In genomic region chr3:17752851-17753250, GRCh38 we compare ENCODE assay signal across 14 cellular contexts. TPM values are rescaled to one million over a fixed set of nuclear protein-coding genes. Genes with fewer than 3 reads are reported as not detected.
DNase-seq lines count a peak whose midpoint lies in the region; ATAC-seq, FAIRE-seq and TF ChIP-seq lines count a peak whose summit lies in the region.
"Had no signal": no experiment of that assay in that cellular context is flagged by ENCODE, and none has a peak within 500 bp of the region (broad histone marks: within the 10 kb centered on the region; RNA-seq: fewer than 3 reads in every experiment).

No MANE protein-coding gene starts in this region.

- no peak for TF ChIP-seq RAD21 in K562 (CRISPR knock-in tag; conservative IDR thresholded peaks at IDR 0.05 in 1 of 2, IDR thresholded peaks at IDR 0.05 in 1 of 2)

- H4K20me1 ChIP-seq in GM23338 (replicated peaks; ENCODE audit: insufficient read depth) (no peaks in the 10 kb centered on the region), OCI-LY3 (ENCODE audit: insufficient read depth, low read length) (peaks cover 7% of the 10 kb centered on the region; the same call in 1 of the 2 replicates), K562 (replicated peaks; ENCODE audit: control insufficient read depth, insufficient read depth, low read length) (no peaks in the 10 kb centered on the region), hepatocyte (ENCODE audit: insufficient read depth, poor library complexity, severe bottlenecking) (no peaks in the 10 kb centered on the region)

- no peak overlapping the region for H3K4me3 ChIP-seq in GM23338
- H3K4me3 ChIP-seq in OCI-LY3 (ENCODE audit: low read length) = no peak overlapping the region
- no peak overlapping the region for H3K4me3 ChIP-seq in K562
- H3K4me3 ChIP-seq in suprapubic skin = no peak overlapping the region
- H3K4me3 ChIP-seq in hepatocyte = no peak overlapping the region
- H3K4me3 ChIP-seq: GM23248 had no signal

- ATAC-seq in GM23338 = no peak
- no peak for ATAC-seq in K562
- ATAC-seq: CD8-positive, alpha-beta T cell had no signal

- BruUV-seq in K562 (replicated peaks; lab: Mats Ljungman, UMichigan) = no TSS peak

- no peaks in the 10 kb centered on the region for H3F3A ChIP-seq in GM23338 (replicated peaks; ENCODE audit: low read depth)

- H2AFZ ChIP-seq in GM23338 (peak overlapping the region; percentile 69; the same call in 1 of the 2 replicates), OCI-LY3 (ENCODE audit: low read depth, low read length) (no peak overlapping the region), K562 (ENCODE audit: low read depth, low read length) (peak overlapping the region; percentile 78), hepatocyte (no peak overlapping the region)
- H2AFZ ChIP-seq: GM23248 had no signal

- no peaks in the 10 kb centered on the region for H3K27me3 Mint-ChIP-seq in GM23338 (ENCODE audit: insufficient read depth, low read depth, poor library complexity)

- FAIRE-seq in K562 (lab: Jason Lieb, UNC) = no peak
- FAIRE-seq: HTR-8/SVneo had no signal

- TF ChIP-seq EP300 in K562 (IDR thresholded peaks at IDR 0.05; ENCODE audit: low read length) (no peak), suprapubic skin (IDR thresholded peaks at IDR 0.05) (no peak)

- no peaks in the 10 kb centered on the region for H3K4me1 ChIP-seq in GM23338 (ENCODE audit: insufficient read depth)
- H3K4me1 ChIP-seq in OCI-LY3 (ENCODE audit: low read length) = peaks cover 49% of the 10 kb centered on the region
- H3K4me1 ChIP-seq in K562 (replicated peaks in 1 of 2; ENCODE audit: control insufficient read depth in 2 of 2, insufficient read depth in 2 of 2, low read length in 2 of 2) = peaks cover 3 to 16% of the 10 kb centered on the region in 2 experiments; a peak in 4 of 5 replicates
- peaks cover 4% of the 10 kb centered on the region for H3K4me1 ChIP-seq in suprapubic skin
- H3K4me1 ChIP-seq in hepatocyte (ENCODE audit: insufficient read depth) = no peaks in the 10 kb centered on the region

- H3K4me2 ChIP-seq in GM23338 (no peak overlapping the region), OCI-LY3 (ENCODE audit: low read length) (peak overlapping the region; percentile 9; the same call in 1 of the 2 replicates), K562 (ENCODE audit: insufficient read depth, low read length) (peak overlapping the region; percentile 36; the same call in 1 of the 2 replicates), hepatocyte (no peak overlapping the region)

- intact Hi-C loops in K562 (cut with micrococcal nuclease) = no loop called here

- no peaks in the 10 kb centered on the region for H3K9me3 Mint-ChIP-seq in GM23338
- H3K9me3 Mint-ChIP-seq: CD14-positive monocyte; CD8-positive, alpha-beta T cell had no signal

- H3K36me3 Mint-ChIP-seq in GM23338 (ENCODE audit: low read depth) = no peaks in the 10 kb centered on the region
- H3K36me3 Mint-ChIP-seq: CD14-positive monocyte; CD8-positive, alpha-beta T cell had no signal

- H3K36me3 ChIP-seq in GM23338 (ENCODE audit: insufficient read depth) = no peaks in the 10 kb centered on the region
- no peaks in the 10 kb centered on the region for H3K36me3 ChIP-seq in OCI-LY3 (replicated peaks; ENCODE audit: low read depth, low read length)
- no peaks in the 10 kb centered on the region for H3K36me3 ChIP-seq in K562 (ENCODE audit: control insufficient read depth, insufficient read depth, low read length)
- H3K36me3 ChIP-seq in suprapubic skin = no peaks in the 10 kb centered on the region
- H3K36me3 ChIP-seq in hepatocyte (replicated peaks; ENCODE audit: insufficient read depth, low read depth) = no peaks in the 10 kb centered on the region

- no peak overlapping the region for H3K4me3 Mint-ChIP-seq in GM23338
- H3K4me3 Mint-ChIP-seq: CD14-positive monocyte; CD8-positive, alpha-beta T cell had no signal

- in situ Hi-C loops in K562 (cut with MboI) = no loop called here

- TF ChIP-seq CTCF in GM23338 (conservative IDR thresholded peaks at IDR 0.05; ENCODE audit: low read depth in 2 of 2) (no peak), OCI-LY3 (IDR thresholded peaks at IDR 0.05; ENCODE audit: low read depth, low read length) (no peak), K562 (IDR thresholded peaks at IDR 0.05 in 2 of 3, conservative IDR thresholded peaks at IDR 0.05 in 1 of 3; ENCODE audit: insufficient read depth in 2 of 3, low read depth in 1 of 3, low read length in 3 of 3) (no peak), suprapubic skin (IDR thresholded peaks at IDR 0.05) (no peak), hepatocyte (IDR thresholded peaks at IDR 0.05; ENCODE audit: poor library complexity) (no peak)

- H3K9me3 ChIP-seq in OCI-LY3 (ENCODE audit: insufficient read depth, low read length) = no peaks in the 10 kb centered on the region
- no peaks in the 10 kb centered on the region for H3K9me3 ChIP-seq in K562 (replicated peaks; ENCODE audit: control insufficient read depth, insufficient read depth, low read depth, low read length)
- H3K9me3 ChIP-seq in suprapubic skin = no peaks in the 10 kb centered on the region
- no peaks in the 10 kb centered on the region for H3K9me3 ChIP-seq in hepatocyte (ENCODE audit: low read depth)

- H3K9me1 ChIP-seq in K562 (ENCODE audit: control insufficient read depth, insufficient read depth, low read length) = no peaks in the 10 kb centered on the region

- no peak overlapping the region for H3K9ac ChIP-seq in OCI-LY3 (ENCODE audit: low read length)
- H3K9ac ChIP-seq in K562 (ENCODE audit: insufficient read depth in 1 of 2, low read depth in 2 of 2, low read length in 2 of 2) = no peak overlapping the region
- H3K9ac ChIP-seq: GM23248 had no signal

- CTCF ChIA-PET in K562 (lab: Yijun Ruan, JAX; ENCODE audit: low intra/inter-chr PET ratio) = no interaction called here

- no peaks in the 10 kb centered on the region for H3K9me2 ChIP-seq in GM23338 (ENCODE audit: insufficient read depth)
- no peaks in the 10 kb centered on the region for H3K9me2 ChIP-seq in hepatocyte (replicated peaks; ENCODE audit: insufficient read depth)

- H3K79me2 ChIP-seq in GM23338 (replicated peaks; ENCODE audit: insufficient read depth) = no peaks in the 10 kb centered on the region
- no peaks in the 10 kb centered on the region for H3K79me2 ChIP-seq in OCI-LY3 (ENCODE audit: low read length)
- no peaks in the 10 kb centered on the region for H3K79me2 ChIP-seq in K562 (ENCODE audit: control insufficient read depth, insufficient read depth, low read length)
- H3K79me2 ChIP-seq in hepatocyte = no peaks in the 10 kb centered on the region

- TF ChIP-seq POLR2A in K562 (conservative IDR thresholded peaks at IDR 0.05) (no peak), suprapubic skin (IDR thresholded peaks at IDR 0.05) (no peak)

- POLR2A ChIA-PET in K562 (lab: Yijun Ruan, JAX) = interaction anchor here (0.6 to 2.6 kb wide), 3 partner anchors 9 to 647 kb away, joined by 4 to 17 read pairs (median 7); partner anchors contain the start of gene TBC1D5

- H3K27ac ChIP-seq in GM23338 (ENCODE audit: low read depth) = no peak overlapping the region
- H3K27ac ChIP-seq in OCI-LY3 (ENCODE audit: low read length) = no peak overlapping the region
- no peak overlapping the region for H3K27ac ChIP-seq in K562 (ENCODE audit: extremely low read depth, low read depth, low read length)
- peak overlapping the region; percentile 41 for H3K27ac ChIP-seq in suprapubic skin
- H3K27ac ChIP-seq in hepatocyte = no peak overlapping the region
- H3K27ac ChIP-seq: GM23248 had no signal

- no peak overlapping the region for H3K27ac Mint-ChIP-seq in GM23338
- H3K27ac Mint-ChIP-seq: CD14-positive monocyte; CD8-positive, alpha-beta T cell had no signal

- DNase-seq in GM23338 (ENCODE audit: low spot score) (no peak), K562 (ENCODE audit: extremely low read depth in 1 of 4, low spot score in 3 of 4) (no peak), suprapubic skin (ENCODE audit: low spot score in 2 of 2) (no peak), glomerular visceral epithelial cell (ENCODE audit: extremely low spot score) (no peak), hepatocyte (ENCODE audit: low spot score) (no peak)
- no peak for DNase-seq in activated CD8-positive, alpha-beta memory T cell treated with anti-CD3 and anti-CD28 coated beads, Interleukin-2, amount 50 U/mL, for 4 hours
- DNase-seq: CD8-positive, alpha-beta T cell; COR-L47; DMS53; H7 had no signal

- H3K4me1 Mint-ChIP-seq in GM23338 = peaks cover 5% of the 10 kb centered on the region

- H3K27me3 ChIP-seq in GM23338 (ENCODE audit: insufficient read depth) (no peaks in the 10 kb centered on the region), OCI-LY3 (ENCODE audit: low read depth, low read length) (peaks cover 44% of the 10 kb centered on the region), K562 (ENCODE audit: control insufficient read depth in 2 of 2, insufficient read depth in 2 of 2, low read length in 2 of 2) (no peaks in the 10 kb centered on the region), suprapubic skin (no peaks in the 10 kb centered on the region), hepatocyte (no peaks in the 10 kb centered on the region)

TF ChIP-seq in GM23338, 12 proteins besides CTCF, POLR2A, EP300 and RAD21 (continues in another document):
- TF ChIP-seq NANOG (IDR thresholded peaks at IDR 0.05; ENCODE audit: borderline replicate concordance) (no peak), ZNF114 (CRISPR knock-in tag; IDR thresholded peaks at IDR 0.05) (no peak)

RNA-seq across cellular contexts. Expression of gene TBC1D5, which starts 10.4 kb away (rescaled TPM):
- total RNA-seq in GM23338 (2014; rRNA removed; shearing (Covaris generic)) = 45.0 and 48.1 TPM in 2 replicates
- polyA plus RNA-seq in GM23338 (2016; fragmentation: Nextera tagmentation; extraction: Ambion mirVana) (16.9 and 21.8 TPM in 2 replicates), K562 (2011; rRNA removed) (28.0 and 31.8 TPM in 2 replicates), K562 (2014; fragmentation: Illumina TruSeq; extraction: Trizol) (21.8 and 24.2 TPM in 2 replicates), K562 (2014; fragmentation: Nextera tagmentation; extraction: Ambion mirVana) (1 to 10 TPM; 2.9 to 5.1 TPM), K562 (2014; rRNA removed) (13.5 and 19.8 TPM in 2 replicates), hepatocyte (12.9 and 17.0 TPM in 2 replicates)
- total RNA-seq in K562 (2011; cell fraction: chromatin; rRNA removed; ENCODE audit: low replicate concordance) = 37.2 and 85.0 TPM in 2 replicates
- total RNA-seq in K562 (2011; cell fraction: nucleolus; rRNA removed) = 19.2 and 21.7 TPM in 2 replicates
- 36.4 and 46.8 TPM in 2 replicates for total RNA-seq in K562 (2011; cell fraction: nucleoplasm; rRNA removed)
- total RNA-seq in K562 (2014; rRNA removed) (26.5 and 27.0 TPM in 2 replicates), K562 (2014; rRNA removed; fragmentation: Illumina TruSeq; extraction: Trizol) (36.0 and 36.4 TPM in 2 replicates), K562 (2015; rRNA removed; fragmentation: Illumina TruSeq; extraction: Trizol) (36.6 and 38.1 TPM in 2 replicates), K562 (2021) (25.6 and 28.9 TPM in 2 replicates), suprapubic skin (10 to 100 TPM; 66.4 to 98.5 (median 79.9) TPM), hepatocyte (64.2 and 68.3 TPM in 2 replicates)
- 16.9 and 21.2 TPM in 2 replicates for polyA plus RNA-seq in K562 (2011; cell fraction: cytosol; rRNA removed)
- polyA plus RNA-seq in K562 (2011; cell fraction: nucleus; rRNA removed) = 15.1 and 18.6 TPM in 2 replicates
- 15.9 and 23.7 TPM in 2 replicates for polyA plus RNA-seq in K562 (2012)
- polyA minus RNA-seq in K562 (2011; rRNA and poly(A)+ RNA removed) = 68.1 and 87.9 TPM in 2 replicates
- polyA minus RNA-seq in K562 (2011; cell fraction: cytosol; rRNA and poly(A)+ RNA removed) = 33.6 and 38.9 TPM in 2 replicates
- polyA minus RNA-seq in K562 (2011; cell fraction: nucleus; rRNA and poly(A)+ RNA removed) = 35.9 and 61.5 TPM in 2 replicates

Comparison
In these comparisons a context has a peak if more than half of its experiments do, and no peak if none do; other contexts are left out.
1. H2AFZ ChIP-seq: peak in GM23338 (single experiment) and K562 (single experiment); none in OCI-LY3 (single experiment) and hepatocyte (single experiment).
2. H3K4me2 ChIP-seq: peak in OCI-LY3 (single experiment) and K562 (single experiment); none in GM23338 (single experiment) and hepatocyte (single experiment).